Comparison of ENCODE assay signal across 11 cellular contexts in genomic region chr17:81346908-81347349, GRCh38. TPM values are rescaled to one million over a fixed set of nuclear protein-coding genes. Genes with fewer than 3 reads are reported as not detected.
DNase-seq lines count a peak whose midpoint lies in the region; ATAC-seq, FAIRE-seq and TF ChIP-seq lines count a peak whose summit lies in the region.
"Had no signal": no experiment of that assay in that cellular context is flagged by ENCODE, and none has a peak within 500 bp of the region (broad histone marks: within the 10 kb centered on the region; RNA-seq: fewer than 3 reads in every experiment).

No MANE protein-coding gene starts in this region.

- peaks cover 12% of the 10 kb centered on the region for H3K4me1 ChIP-seq in psoas muscle

- H3K4me3 Mint-ChIP-seq in effector memory CD8-positive, alpha-beta T cell, result peak overlapping the region in 1 of 2 donors; percentile 57

- H3K27ac Mint-ChIP-seq in effector memory CD8-positive, alpha-beta T cell, result no peak overlapping the region
- H3K27ac Mint-ChIP-seq: activated naive CD8-positive, alpha-beta T cell treated with anti-CD3 and anti-CD28 coated beads for 36 hours; stimulated activated naive CD8-positive, alpha-beta T cell treated with anti-CD3 and anti-CD28 coated beads, Interleukin-15, amount 100 ng/mL, for 72 hours; T-helper 1 cell treated with Interleukin-12 subunit alpha and Interleukin-12 subunit beta and Interleukin-4 antibody, amounts not matched to agents 30 μg/mL and 1 μg/mL, for 36 hours had no signal

- peak overlapping the region; percentile 96 for H3K27ac ChIP-seq in C4-2B
- H3K27ac ChIP-seq in SK-N-MC, result peak overlapping the region; percentile 82
- H3K27ac ChIP-seq in psoas muscle, result peak overlapping the region; percentile 85

- H3K36me3 Mint-ChIP-seq in effector memory CD8-positive, alpha-beta T cell (ENCODE audit: insufficient read depth), result peaks cover 4% of the 10 kb centered on the region
- H3K36me3 Mint-ChIP-seq: activated naive CD8-positive, alpha-beta T cell treated with anti-CD3 and anti-CD28 coated beads for 36 hours had no signal

- H3K36me3 ChIP-seq in SK-N-MC (ENCODE audit: insufficient read depth, low read length) (peaks cover 3% of the 10 kb centered on the region; the same call in 1 of the 2 replicates), psoas muscle (ENCODE audit: insufficient read depth in 1 of 2, low read depth in 1 of 2) (no peaks in the 10 kb centered on the region)

- H3K4me3 ChIP-seq in SK-N-MC, result peak overlapping the region; percentile 98
- H3K4me3 ChIP-seq in psoas muscle, result peak overlapping the region; percentile 79

- H3K9me3 ChIP-seq in SK-N-MC (ENCODE audit: low read depth, low read length) (no peaks in the 10 kb centered on the region), psoas muscle (no peaks in the 10 kb centered on the region)

- H3K9me3 Mint-ChIP-seq in effector memory CD8-positive, alpha-beta T cell, result no peaks in the 10 kb centered on the region
- H3K9me3 Mint-ChIP-seq: activated naive CD8-positive, alpha-beta T cell treated with anti-CD3 and anti-CD28 coated beads for 36 hours; stimulated activated naive CD8-positive, alpha-beta T cell treated with anti-CD3 and anti-CD28 coated beads, Interleukin-15, amount 100 ng/mL, for 72 hours; T-helper 1 cell treated with Interleukin-12 subunit alpha and Interleukin-12 subunit beta and Interleukin-4 antibody, amounts not matched to agents 30 μg/mL and 1 μg/mL, for 36 hours had no signal

- no peak for FAIRE-seq in D721Med (lab: Jason Lieb, UNC)

- TF ChIP-seq CTCF in C4-2B (conservative IDR thresholded peaks at IDR 0.05) (no peak), psoas muscle (IDR thresholded peaks at IDR 0.05) (no peak), D721Med (IDR thresholded peaks at IDR 0.05; ENCODE audit: insufficient read depth, missing control alignments) (no peak)

- DNase-seq in SK-N-MC (ENCODE audit: low read depth, low spot score) (no peak), left cardiac atrium (peak; percentile 37), psoas muscle (peak in 1 of 2 donors; percentile 63), NCI-H1105 treated with DMSO at 0.1 percent for 48 hours (lab: John Stamatoyannopoulos, UW) (no peak), D721Med (ENCODE audit: insufficient read length, low spot score) (no peak)
- no peak for DNase-seq in effector memory CD8-positive, alpha-beta T cell

- H3K4me1 Mint-ChIP-seq in effector memory CD8-positive, alpha-beta T cell (ENCODE audit: low read depth in 2 of 2), result peaks cover 18 to 21% of the 10 kb centered on the region in 2 donors

- H3K27me3 Mint-ChIP-seq in effector memory CD8-positive, alpha-beta T cell, result peaks cover 28 to 56% of the 10 kb centered on the region in 2 donors

- intact Hi-C loops in left cardiac atrium (cut with DNase I), result no loop called here
- intact Hi-C loops in psoas muscle (cut with DNase I), result loop anchor here (1.0 to 2.0 kb wide), 2 partner anchors 39 to 40 kb away; no protein-coding TSS in a partner anchor

- WGBS in psoas muscle, 3 donors, result 69 to 83% (median 72%) methylated on average over 11 of the region's 11 CpGs

- no peaks in the 10 kb centered on the region for H3K27me3 ChIP-seq in psoas muscle (ENCODE audit: insufficient read depth in 3 of 3, low read length in 2 of 3)

- no peak for ATAC-seq in left cardiac atrium
- ATAC-seq in psoas muscle, result no peak
- ATAC-seq in GM19351 (IDR thresholded peaks at IDR 0.05; ENCODE audit: unreplicated experiment), result no peak
- ATAC-seq in effector memory CD8-positive, alpha-beta T cell (replicated peaks), result no peak

- peak overlapping the region; percentile 97 for H3K9ac ChIP-seq in SK-N-MC (ENCODE audit: insufficient read length)

RNA-seq across cellular contexts. Expression of gene BAHCC1, which starts 48.3 kb away (rescaled TPM):
- total RNA-seq in left cardiac atrium, result 1 to 10 TPM; 8.3 to 9.9 TPM
- 10 to 100 TPM in 1 of 4 donors, 1 to 10 TPM in 3; 6.0 to 10.7 (median 7.7) TPM for total RNA-seq in psoas muscle
- 1 to 10 TPM; 2.8 to 6.6 (median 4.1) TPM for polyA plus RNA-seq in psoas muscle

RNA-seq across cellular contexts. Expression of gene SLC38A10, which starts 51.8 kb away (rescaled TPM):
- total RNA-seq in left cardiac atrium (10 to 100 TPM; 46.4 to 54.0 TPM), psoas muscle (10 to 100 TPM; 16.7 to 23.9 (median 18.6) TPM)
- 10 to 100 TPM; 16.9 to 40.6 (median 33.0) TPM for polyA plus RNA-seq in psoas muscle

Comparison
In these comparisons a context has a peak if more than half of its experiments do, and no peak if none do; other contexts are left out.
1. intact Hi-C loops: an anchor here in psoas muscle (1.0 to 2.0 kb wide); none called in left cardiac atrium.